ENCODE assay signal across 34 cellular contexts in the genomic region with DNA sequence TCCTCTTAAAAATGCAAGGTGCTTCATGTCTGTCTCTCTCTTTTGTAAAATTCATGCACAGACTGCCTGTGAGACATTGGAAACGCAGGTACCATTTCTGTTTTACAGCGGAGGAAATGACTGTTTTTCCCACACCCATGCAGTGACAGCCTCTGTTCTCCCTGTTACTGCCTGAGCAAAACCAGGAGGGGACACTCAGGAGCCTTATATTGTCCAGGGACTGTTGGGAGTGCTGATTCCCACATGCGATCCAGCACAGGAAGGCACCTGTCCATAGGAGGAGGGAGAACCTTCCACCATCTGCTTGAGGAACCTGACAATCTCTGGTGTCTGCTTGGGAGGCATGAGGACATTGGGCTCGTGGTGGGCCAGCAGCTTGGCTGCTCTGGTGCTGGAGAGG. TPM values are rescaled to one million over a fixed set of nuclear protein-coding genes. Genes with fewer than 3 reads are reported as not detected.
"Had no signal": no experiment of that assay in that cellular context is flagged by ENCODE, and none has a peak within 500 bp of the region (broad histone marks: within the 10 kb centered on the region; RNA-seq: fewer than 3 reads in every experiment).

No MANE protein-coding gene starts in this region.

- H3K4me3 ChIP-seq: adrenal gland, body of pancreas, esophagus squamous epithelium, gastroesophageal sphincter, heart right ventricle, hepatocyte had no signal

- H3K4me2 ChIP-seq: hepatocyte had no signal

- H3K27me3 ChIP-seq: adrenal gland, body of pancreas, hepatocyte had no signal

- H3K27ac ChIP-seq: adrenal gland, body of pancreas, esophagus squamous epithelium, gastroesophageal sphincter, heart right ventricle, hepatocyte had no signal

- H3K9me3 ChIP-seq: adrenal gland, body of pancreas, esophagus squamous epithelium, gastroesophageal sphincter, heart right ventricle had no signal

- H2AFZ ChIP-seq: hepatocyte had no signal

- H3K4me1 ChIP-seq: adrenal gland, body of pancreas, esophagus squamous epithelium, gastroesophageal sphincter, heart right ventricle had no signal

- H3K9me3 Mint-ChIP-seq: activated CD4-positive, alpha-beta memory T cell treated with anti-CD3 and anti-CD28 coated beads for 36 hours; activated naive CD4-positive, alpha-beta T cell treated with anti-CD3 and anti-CD28 coated beads for 36 hours; activated naive CD4-positive, alpha-beta T cell treated with anti-CD3 and anti-CD28 coated beads, Interleukin-2, amount 50 U/mL, for 24 hours; activated naive CD8-positive, alpha-beta T cell treated with anti-CD3 and anti-CD28 coated beads for 36 hours; activated naive CD8-positive, alpha-beta T cell treated with anti-CD3 and anti-CD28 coated beads, Interleukin-2, amount 50 U/mL, for 24 hours; activated T-helper 1 cell treated with anti-CD3 and anti-CD28 coated beads, Interleukin-12 subunit alpha, Interleukin-12 subunit beta, Interleukin-2, Interleukin-4 antibody, amounts not matched to agents 30 ng/mL and 10 ng/mL and 1 ng/mL, durations not matched to agents 14 hours and 24 hours and 36 hours; activated T-helper 2 cell treated with anti-CD3 and anti-CD28 coated beads, Interferon-gamma antibody, Interleukin-2, Interleukin-4, amounts not matched to agents 10 μg/mL and 5 μg/mL and 100 μg/mL, durations not matched to agents 14 hours and 24 hours and 36 hours; effector memory CD8-positive, alpha-beta T cell had no signal

- H3K4me3 Mint-ChIP-seq: activated CD4-positive, alpha-beta memory T cell treated with anti-CD3 and anti-CD28 coated beads for 36 hours; activated CD8-positive, alpha-beta memory T cell treated with anti-CD3 and anti-CD28 coated beads, Interleukin-2, amount 10 ng/mL, durations not matched to agents 7 days and 5 days; activated CD8-positive, alpha-beta T cell treated with anti-CD3 and anti-CD28 coated beads, Interleukin-2, amount 10 ng/mL, durations not matched to agents 7 days and 5 days; activated naive CD4-positive, alpha-beta T cell treated with anti-CD3 and anti-CD28 coated beads for 36 hours; activated naive CD4-positive, alpha-beta T cell treated with anti-CD3 and anti-CD28 coated beads, Interleukin-2, amount 50 U/mL, for 24 hours; activated naive CD8-positive, alpha-beta T cell treated with anti-CD3 and anti-CD28 coated beads for 36 hours; activated naive CD8-positive, alpha-beta T cell treated with anti-CD3 and anti-CD28 coated beads, Interleukin-2, amount 50 U/mL, for 24 hours; activated T-helper 1 cell treated with anti-CD3 and anti-CD28 coated beads, Interleukin-12 subunit alpha, Interleukin-12 subunit beta, Interleukin-2, Interleukin-4 antibody, amounts not matched to agents 30 ng/mL and 10 ng/mL and 1 ng/mL, durations not matched to agents 14 hours and 24 hours and 36 hours; effector memory CD8-positive, alpha-beta T cell had no signal

- H3K79me2 ChIP-seq: hepatocyte had no signal

- ATAC-seq: activated CD8-positive, alpha-beta memory T cell treated with anti-CD3 and anti-CD28 coated beads, Interleukin-2, amount 10 ng/mL, durations not matched to agents 7 days and 5 days; activated CD8-positive, alpha-beta T cell treated with anti-CD3 and anti-CD28 coated beads, Interleukin-2, amount 10 ng/mL, durations not matched to agents 7 days and 5 days; activated naive CD8-positive, alpha-beta T cell treated with anti-CD3 and anti-CD28 coated beads, Interleukin-2, amount 50 U/mL, for 24 hours; body of pancreas; effector memory CD8-positive, alpha-beta T cell; gastroesophageal sphincter had no signal

- H3K4me1 Mint-ChIP-seq: activated naive CD4-positive, alpha-beta T cell treated with anti-CD3 and anti-CD28 coated beads, Interleukin-2, amount 50 U/mL, for 24 hours; activated naive CD8-positive, alpha-beta T cell treated with anti-CD3 and anti-CD28 coated beads for 36 hours; activated naive CD8-positive, alpha-beta T cell treated with anti-CD3 and anti-CD28 coated beads, Interleukin-2, amount 50 U/mL, for 24 hours had no signal

- H3K36me3 ChIP-seq: adrenal gland, esophagus squamous epithelium, gastroesophageal sphincter, heart right ventricle had no signal

- FAIRE-seq: colon had no signal

- DNase-seq: activated CD4-positive, alpha-beta memory T cell treated with anti-CD3 and anti-CD28 coated beads for 36 hours; activated CD4-positive, alpha-beta T cell treated with anti-CD3 and anti-CD28 coated beads for 1 hour; activated CD4-positive, alpha-beta T cell treated with anti-CD3 and anti-CD28 coated beads for 4 hours; activated CD8-positive, alpha-beta memory T cell treated with anti-CD3 and anti-CD28 coated beads, Interleukin-2, amount 10 ng/mL, durations not matched to agents 7 days and 5 days; activated CD8-positive, alpha-beta memory T cell treated with anti-CD3 and anti-CD28 coated beads, Interleukin-2, amount 50 U/mL, for 4 hours; activated CD8-positive, alpha-beta T cell treated with anti-CD3 and anti-CD28 coated beads, Interleukin-2, amount 10 ng/mL, durations not matched to agents 7 days and 5 days; activated effector memory CD4-positive, alpha-beta T cell treated with anti-CD3 and anti-CD28 coated beads, Interleukin-2, amount 50 U/mL, for 16 hours; activated naive CD4-positive, alpha-beta T cell treated with anti-CD3 and anti-CD28 coated beads for 36 hours; activated naive CD8-positive, alpha-beta T cell treated with anti-CD3 and anti-CD28 coated beads for 36 hours; activated naive CD8-positive, alpha-beta T cell treated with anti-CD3 and anti-CD28 coated beads, Interleukin-2, amount 50 U/mL, for 24 hours; activated T-cell treated with anti-CD3 and anti-CD28 coated beads, Interleukin-2, amount 50 U/mL, for 1 hour; activated T-cell treated with anti-CD3 and anti-CD28 coated beads, Interleukin-2, amount 50 U/mL, for 48 hours; adrenal gland; amygdala; aorta; body of pancreas; caudate nucleus; cortex of kidney; dermis blood vessel endothelial cell; effector CD4-positive, alpha-beta T cell; effector memory CD8-positive, alpha-beta T cell; erythroblast; esophagus squamous epithelium; foreskin melanocyte; heart right ventricle; T-helper 2 cell had no signal

- H3K27ac Mint-ChIP-seq: activated CD4-positive, alpha-beta memory T cell treated with anti-CD3 and anti-CD28 coated beads for 36 hours; activated CD8-positive, alpha-beta memory T cell treated with anti-CD3 and anti-CD28 coated beads, Interleukin-2, amount 10 ng/mL, durations not matched to agents 7 days and 5 days; activated CD8-positive, alpha-beta T cell treated with anti-CD3 and anti-CD28 coated beads, Interleukin-2, amount 10 ng/mL, durations not matched to agents 7 days and 5 days; activated naive CD4-positive, alpha-beta T cell treated with anti-CD3 and anti-CD28 coated beads for 36 hours; activated naive CD4-positive, alpha-beta T cell treated with anti-CD3 and anti-CD28 coated beads, Interleukin-2, amount 50 U/mL, for 24 hours; activated naive CD8-positive, alpha-beta T cell treated with anti-CD3 and anti-CD28 coated beads for 36 hours; activated naive CD8-positive, alpha-beta T cell treated with anti-CD3 and anti-CD28 coated beads, Interleukin-2, amount 50 U/mL, for 24 hours; activated T-helper 1 cell treated with anti-CD3 and anti-CD28 coated beads, Interleukin-12 subunit alpha, Interleukin-12 subunit beta, Interleukin-2, Interleukin-4 antibody, amounts not matched to agents 30 ng/mL and 10 ng/mL and 1 ng/mL, durations not matched to agents 14 hours and 24 hours and 36 hours; activated T-helper 2 cell treated with anti-CD3 and anti-CD28 coated beads, Interferon-gamma antibody, Interleukin-2, Interleukin-4, amounts not matched to agents 10 μg/mL and 5 μg/mL and 100 μg/mL, durations not matched to agents 14 hours and 24 hours and 36 hours; effector memory CD8-positive, alpha-beta T cell had no signal

- H3K36me3 Mint-ChIP-seq: activated CD4-positive, alpha-beta memory T cell treated with anti-CD3 and anti-CD28 coated beads for 36 hours; activated CD8-positive, alpha-beta memory T cell treated with anti-CD3 and anti-CD28 coated beads, Interleukin-2, amount 10 ng/mL, durations not matched to agents 7 days and 5 days; activated naive CD4-positive, alpha-beta T cell treated with anti-CD3 and anti-CD28 coated beads, Interleukin-2, amount 50 U/mL, for 24 hours; activated naive CD8-positive, alpha-beta T cell treated with anti-CD3 and anti-CD28 coated beads for 36 hours had no signal

RNA-seq across cellular contexts. Expression of a gene that starts 36.9 kb away (rescaled TPM):
- total RNA-seq: activated CD4-positive, alpha-beta memory T cell treated with anti-CD3 and anti-CD28 coated beads for 36 hours; activated CD8-positive, alpha-beta memory T cell treated with anti-CD3 and anti-CD28 coated beads for 36 hours; activated CD8-positive, alpha-beta memory T cell treated with anti-CD3 and anti-CD28 coated beads, Interleukin-2, amount 10 ng/mL, durations not matched to agents 7 days and 5 days; activated naive CD4-positive, alpha-beta T cell treated with anti-CD3 and anti-CD28 coated beads for 36 hours; activated naive CD8-positive, alpha-beta T cell treated with anti-CD3 and anti-CD28 coated beads for 36 hours; activated T-helper 1 cell treated with anti-CD3 and anti-CD28 coated beads, Interleukin-12 subunit alpha, Interleukin-12 subunit beta, Interleukin-2, Interleukin-4 antibody, amounts not matched to agents 30 ng/mL and 10 ng/mL and 1 ng/mL, durations not matched to agents 14 hours and 24 hours and 36 hours; aorta; gastroesophageal sphincter; glomerular endothelial cell had no signal
- polyA plus RNA-seq: aorta had no signal
